23 cellular contexts compared by ENCODE assay signal in genomic region chr1:227769047-227769446, GRCh38. TPM values are rescaled to one million over a fixed set of nuclear protein-coding genes. Genes with fewer than 3 reads are reported as not detected.
A peak's percentile ranks its signal among the peaks of the same experiment; 100 is the strongest.
DNase-seq lines count a peak whose midpoint lies in the region; ATAC-seq and TF ChIP-seq lines count a peak whose summit lies in the region.
"Had no signal": no experiment of that assay in that cellular context is flagged by ENCODE, and none has a peak within 500 bp of the region (broad histone marks: within the 10 kb centered on the region; RNA-seq: fewer than 3 reads in every experiment).

No MANE protein-coding gene starts in this region.

- H3K27me3 Mint-ChIP-seq in glutamatergic neuron (ENCODE audit: unreplicated experiment), result peaks cover 12% of the 10 kb centered on the region
- H3K27me3 Mint-ChIP-seq: CD8-positive, alpha-beta memory T cell; IgD-negative memory B cell had no signal

- no peak overlapping the region for H3K4me3 ChIP-seq in left ventricle myocardium inferior
- H3K4me3 ChIP-seq: A549, BLaER1, GM12878 had no signal

- TF ChIP-seq POLR2A in GM18505 (IDR thresholded peaks at IDR 0.05; ENCODE audit: borderline replicate concordance, extremely low read depth, insufficient read depth, insufficient read length), result no peak

- peaks cover 11% of the 10 kb centered on the region for H3K9me3 Mint-ChIP-seq in glutamatergic neuron (ENCODE audit: unreplicated experiment)
- H3K9me3 Mint-ChIP-seq: CD14-positive monocyte; CD8-positive, alpha-beta memory T cell; H9; IgD-negative memory B cell had no signal

- no peaks in the 10 kb centered on the region for H3K9me3 ChIP-seq in left ventricle myocardium inferior (replicated peaks)
- H3K9me3 ChIP-seq: A549, BLaER1 had no signal

- DNase-seq in Right ventricle myocardium superior, result peak; percentile 27
- no peak for DNase-seq in left ventricle myocardium inferior
- no peak for DNase-seq in glutamatergic neuron
- peak; percentile 48 for DNase-seq in posterior vena cava (ENCODE audit: low spot score)
- no peak for DNase-seq in HCEC 1CT
- DNase-seq: AML-193; CD8-positive, alpha-beta memory T cell; COR-L47; DMS 273 treated with DMSO at 0.1 percent for 48 hours; DND-41; EL; GOT3; H9 had no signal

- H3K4me1 Mint-ChIP-seq in glutamatergic neuron (ENCODE audit: low read depth, unreplicated experiment), result peaks cover 21% of the 10 kb centered on the region

- H3K27me3 ChIP-seq in left ventricle myocardium inferior (ENCODE audit: low read depth), result no peaks in the 10 kb centered on the region
- H3K27me3 ChIP-seq: BLaER1 had no signal

- intact Hi-C loops in Right ventricle myocardium superior (cut with DNase I) (no loop called here), left ventricle myocardium inferior (cut with micrococcal nuclease) (no loop called here), posterior vena cava (cut with DNase I) (loop anchor here in 1 of 2 donors (10.0 kb wide), 1 partner anchor 1064 kb away; no protein-coding TSS in a partner anchor)

- H3K27ac ChIP-seq in left ventricle myocardium inferior (replicated peaks), result no peak overlapping the region
- H3K27ac ChIP-seq: 22Rv1, A549, BLaER1 had no signal

- H3K27ac Mint-ChIP-seq in glutamatergic neuron (ENCODE audit: unreplicated experiment), result peak overlapping the region; percentile 22
- H3K27ac Mint-ChIP-seq: CD14-positive monocyte, IgD-negative memory B cell had no signal

- H3K4me1 ChIP-seq in left ventricle myocardium inferior, result peaks cover 12% of the 10 kb centered on the region

- no peak for ATAC-seq in Right ventricle myocardium superior (ENCODE audit: poor library complexity)
- ATAC-seq in GM18505 (IDR thresholded peaks at IDR 0.05; ENCODE audit: unreplicated experiment), result no peak
- no peak for ATAC-seq in GM21576 (IDR thresholded peaks at IDR 0.05; ENCODE audit: unreplicated experiment)
- ATAC-seq: A549, GM12878, HepG2 had no signal

- TF ChIP-seq CTCF in left ventricle myocardium inferior (IDR thresholded peaks at IDR 0.05; ENCODE audit: borderline replicate concordance) (no peak), glutamatergic neuron (IDR thresholded peaks at IDR 0.05; ENCODE audit: partially characterized antibody, unreplicated experiment) (no peak)

- no peak overlapping the region for H3K4me3 Mint-ChIP-seq in glutamatergic neuron (ENCODE audit: unreplicated experiment)
- H3K4me3 Mint-ChIP-seq: CD14-positive monocyte, H9 had no signal

- H3K36me3 ChIP-seq in left ventricle myocardium inferior, result peaks cover 60% of the 10 kb centered on the region

- H3K36me3 Mint-ChIP-seq in glutamatergic neuron (ENCODE audit: unreplicated experiment), result peaks cover 8% of the 10 kb centered on the region

RNA-seq across cellular contexts. Expression of gene SNAP47, which starts 33.8 kb away (rescaled TPM):
- 23.6 TPM for total RNA-seq in Right ventricle myocardium superior
- 45.9 TPM for total RNA-seq in left ventricle myocardium inferior
- 34.0 TPM for total RNA-seq in glutamatergic neuron (ENCODE audit: unreplicated experiment)
- total RNA-seq in posterior vena cava, result 10 to 100 TPM; 14.8 to 16.3 TPM

RNA-seq across cellular contexts. Expression of gene JMJD4, which starts 33.9 kb away (rescaled TPM):
- 6.6 TPM for total RNA-seq in Right ventricle myocardium superior
- total RNA-seq in left ventricle myocardium inferior, result 7.0 TPM
- 26.6 TPM for total RNA-seq in glutamatergic neuron (ENCODE audit: unreplicated experiment)
- 10 to 100 TPM; 10.3 to 11.4 TPM for total RNA-seq in posterior vena cava

RNA-seq across cellular contexts. Expression of gene PRSS38, which starts 46.4 kb away (rescaled TPM):
- total RNA-seq in Right ventricle myocardium superior, result not detected
- total RNA-seq in left ventricle myocardium inferior, result not detected
- not detected for total RNA-seq in glutamatergic neuron (ENCODE audit: unreplicated experiment)
- total RNA-seq in posterior vena cava, result not detected
- total RNA-seq: CD8-positive, alpha-beta memory T cell; G401; GM12878; H9; HepG2 had no signal

Comparison
In these comparisons a context has a peak if more than half of its experiments do, and no peak if none do; other contexts are left out.
1. DNase-seq: peak in Right ventricle myocardium superior (single experiment) and posterior vena cava (single experiment); none in left ventricle myocardium inferior (single experiment), glutamatergic neuron (single experiment) and HCEC 1CT (single experiment).